ENCODE assay signal across 22 cellular contexts in genomic region chr20:36967636-36968035, GRCh38. TPM values are rescaled to one million over a fixed set of nuclear protein-coding genes. Genes with fewer than 3 reads are reported as not detected.
DNase-seq lines count a peak whose midpoint lies in the region; ATAC-seq and FAIRE-seq lines count a peak whose summit lies in the region.
"Had no signal": no experiment of that assay in that cellular context is flagged by ENCODE, and none has a peak within 500 bp of the region (broad histone marks: within the 10 kb centered on the region; RNA-seq: fewer than 3 reads in every experiment).

No MANE protein-coding gene starts in this region.

- H3K9me3 Mint-ChIP-seq in activated T-cell treated with anti-CD3 and anti-CD28 coated beads, Interleukin-2, amount 50 U/mL, for 72 hours, result peaks cover under 1 to 2% of the 10 kb centered on the region in 2 donors
- no peaks in the 10 kb centered on the region for H3K9me3 Mint-ChIP-seq in activated naive CD8-positive, alpha-beta T cell (ENCODE audit: low read depth)

- intact Hi-C loops in head of caudate nucleus (cut with DNase I), result no loop called here

- FAIRE-seq in HTR-8/SVneo (lab: Jason Lieb, UNC), result peak; percentile 33
- FAIRE-seq: colon, GM12892, TTC549 had no signal

- H3K4me3 Mint-ChIP-seq in activated T-cell treated with anti-CD3 and anti-CD28 coated beads, Interleukin-2, amount 50 U/mL, for 72 hours, result peak overlapping the region; percentile 18 to 42
- H3K4me3 Mint-ChIP-seq in activated naive CD8-positive, alpha-beta T cell, result no peak overlapping the region
- H3K4me3 Mint-ChIP-seq: activated T-cell treated with anti-CD3 and anti-CD28 coated beads, Interleukin-2, amount 50 U/mL, for 4 hours; natural killer cell treated with Interleukin-12 subunit alpha and Interleukin-12 subunit beta and Interleukin-15 and Interleukin-18, amount 100 ng/mL, for 72 hours; stimulated activated naive B cell treated with anti-CD40 and anti-IgM and Interleukin-4, amounts not matched to agents 10 μg/mL and 1 μg/mL and 100 μg/mL, for 72 hours had no signal

- peaks cover 4 to 14% of the 10 kb centered on the region in 2 donors for H3K36me3 Mint-ChIP-seq in activated T-cell treated with anti-CD3 and anti-CD28 coated beads, Interleukin-2, amount 50 U/mL, for 72 hours (ENCODE audit: insufficient read depth in 2 of 2)
- peaks cover 8% of the 10 kb centered on the region for H3K36me3 Mint-ChIP-seq in activated naive CD8-positive, alpha-beta T cell
- H3K36me3 Mint-ChIP-seq: natural killer cell treated with Interleukin-12 subunit alpha and Interleukin-12 subunit beta and Interleukin-15 and Interleukin-18, amount 100 ng/mL, for 72 hours had no signal

- peaks cover 50% of the 10 kb centered on the region for H3K4me1 Mint-ChIP-seq in activated T-cell treated with anti-CD3 and anti-CD28 coated beads, Interleukin-2, amount 50 U/mL, for 72 hours (ENCODE audit: low read depth)
- H3K4me1 Mint-ChIP-seq in activated naive CD8-positive, alpha-beta T cell (ENCODE audit: low read depth), result peaks cover 62% of the 10 kb centered on the region

- ATAC-seq in activated T-cell treated with anti-CD3 and anti-CD28 coated beads, Interleukin-2, amount 50 U/mL, for 72 hours (replicated peaks in 1 of 2), result no peak
- peak; percentile 48 for ATAC-seq in stimulated activated naive CD8-positive, alpha-beta T cell treated with anti-CD3 and anti-CD28 coated beads, Interleukin-15, Interleukin-2, amounts not matched to agents 100 U/mL and 50 U/mL, for 24 hours
- ATAC-seq in esophagus mucosa, result no peak
- ATAC-seq: lower lobe of right lung; natural killer cell treated with Interleukin-12 subunit alpha and Interleukin-12 subunit beta and Interleukin-15 and Interleukin-18, amount 100 ng/mL, for 72 hours; stimulated activated naive B cell treated with anti-CD40 and anti-IgM and Interleukin-4, amounts not matched to agents 10 μg/mL and 1 μg/mL and 100 μg/mL, for 72 hours had no signal

- no peak for DNase-seq in activated T-cell treated with anti-CD3 and anti-CD28 coated beads, Interleukin-2, amount 50 U/mL, for 72 hours
- no peak for DNase-seq in activated T-cell treated with anti-CD3 and anti-CD28 coated beads, Interleukin-2, amount 50 U/mL, for 48 hours
- DNase-seq in HTR-8/SVneo (ENCODE audit: insufficient read length, low spot score) (no peak), head of caudate nucleus (no peak)
- no peak for DNase-seq in stimulated activated naive CD8-positive, alpha-beta T cell treated with anti-CD3 and anti-CD28 coated beads, Interleukin-15, Interleukin-2, amounts not matched to agents 100 U/mL and 50 U/mL, for 24 hours
- DNase-seq: activated T-cell treated with anti-CD3 and anti-CD28 coated beads, Interleukin-2, amount 50 U/mL, for 4 hours; effector CD4-positive, alpha-beta T cell; hypothalamus; lower lobe of right lung; MM.1S; NCI-H1105 treated with DMSO at 0.1 percent for 48 hours; NCI-H1930; NCI-H526; NK-92 treated with Interleukin-12 subunit alpha and Interleukin-12 subunit beta, amount 100 ng/mL, for 24 hours; stimulated activated naive B cell treated with anti-CD40 and anti-IgM and Interleukin-4, amounts not matched to agents 10 μg/mL and 1 μg/mL and 100 μg/mL, for 72 hours; testis had no signal

- no peak overlapping the region for H3K27ac Mint-ChIP-seq in activated T-cell treated with anti-CD3 and anti-CD28 coated beads, Interleukin-2, amount 50 U/mL, for 72 hours
- peak overlapping the region; percentile 90 for H3K27ac Mint-ChIP-seq in activated naive CD8-positive, alpha-beta T cell
- H3K27ac Mint-ChIP-seq: natural killer cell treated with Interleukin-12 subunit alpha and Interleukin-12 subunit beta and Interleukin-15 and Interleukin-18, amount 100 ng/mL, for 72 hours; stimulated activated naive B cell treated with anti-CD40 and anti-IgM and Interleukin-4, amounts not matched to agents 10 μg/mL and 1 μg/mL and 100 μg/mL, for 72 hours had no signal

- no peaks in the 10 kb centered on the region for H3K27me3 Mint-ChIP-seq in activated T-cell treated with anti-CD3 and anti-CD28 coated beads, Interleukin-2, amount 50 U/mL, for 72 hours (ENCODE audit: low read depth)
- no peaks in the 10 kb centered on the region for H3K27me3 Mint-ChIP-seq in activated naive CD8-positive, alpha-beta T cell
- H3K27me3 Mint-ChIP-seq: natural killer cell treated with Interleukin-12 subunit alpha and Interleukin-12 subunit beta and Interleukin-15 and Interleukin-18, amount 100 ng/mL, for 72 hours; stimulated activated naive B cell treated with anti-CD40 and anti-IgM and Interleukin-4, amounts not matched to agents 10 μg/mL and 1 μg/mL and 100 μg/mL, for 72 hours had no signal

RNA-seq across cellular contexts. Expression of gene SAMHD1, which starts 16.1 kb away (rescaled TPM):
- 10 to 100 TPM; 33.2 to 49.2 TPM for total RNA-seq in activated T-cell treated with anti-CD3 and anti-CD28 coated beads, Interleukin-2, amount 50 U/mL, for 72 hours
- 23.9 TPM for total RNA-seq in esophagus mucosa
